26 cellular contexts compared by ENCODE assay signal in genomic region chr19:17953316-17953801, GRCh38. TPM values are rescaled to one million over a fixed set of nuclear protein-coding genes. Genes with fewer than 3 reads are reported as not detected.
A peak's percentile ranks its signal among the peaks of the same experiment; 100 is the strongest.
DNase-seq lines count a peak whose midpoint lies in the region; ATAC-seq, FAIRE-seq and TF ChIP-seq lines count a peak whose summit lies in the region.
"Had no signal": no experiment of that assay in that cellular context is flagged by ENCODE, and none has a peak within 500 bp of the region (broad histone marks: within the 10 kb centered on the region; RNA-seq: fewer than 3 reads in every experiment).

No MANE protein-coding gene starts in this region.

- no peaks in the 10 kb centered on the region for H3K36me3 ChIP-seq in ES-I3 (ENCODE audit: insufficient read depth, low read length)
- H3K36me3 ChIP-seq in WERI-Rb-1, result peaks cover 17% of the 10 kb centered on the region
- H3K36me3 ChIP-seq in iPS-18a (ENCODE audit: control insufficient read depth, low read depth, low read length), result no peaks in the 10 kb centered on the region
- H3K36me3 ChIP-seq in osteoblast (ENCODE audit: insufficient read depth, low read length), result no peaks in the 10 kb centered on the region
- no peaks in the 10 kb centered on the region for H3K36me3 ChIP-seq in vagina
- H3K36me3 ChIP-seq: brain microvascular endothelial cell, neutrophil, thoracic aorta had no signal

- H3K9ac ChIP-seq in ES-I3 (ENCODE audit: low read depth, low read length), result peak overlapping the region; percentile 55; the same call in 1 of the 2 replicates
- no peak overlapping the region for H3K9ac ChIP-seq in iPS-18a (ENCODE audit: low read length)
- H3K9ac ChIP-seq: GM23248 had no signal

- no peak for FAIRE-seq in RCC 7860 (lab: Jason Lieb, UNC)
- FAIRE-seq: colon had no signal

- H3K27ac ChIP-seq in WERI-Rb-1 (peak overlapping the region; percentile 99), iPS-18a (ENCODE audit: low read length) (no peak overlapping the region), osteoblast (ENCODE audit: low read depth, low read length) (no peak overlapping the region), vagina (no peak overlapping the region)
- H3K27ac ChIP-seq: brain microvascular endothelial cell, GM23248, HL-60, neutrophil, skin epidermis had no signal

- no peak overlapping the region for H2AFZ ChIP-seq in osteoblast (ENCODE audit: low read length)
- H2AFZ ChIP-seq: GM23248 had no signal

- H3K27me3 ChIP-seq in WERI-Rb-1 (ENCODE audit: insufficient read depth, low read depth, severe bottlenecking) (no peaks in the 10 kb centered on the region), iPS-18a (ENCODE audit: control insufficient read depth, insufficient read depth, low read length) (peaks cover 58% of the 10 kb centered on the region), osteoblast (ENCODE audit: insufficient read depth, low read length) (peaks cover 72% of the 10 kb centered on the region), vagina (peaks cover 18% of the 10 kb centered on the region)

- no peaks in the 10 kb centered on the region for H3K79me2 ChIP-seq in osteoblast (ENCODE audit: insufficient read depth, low read length)

- TF ChIP-seq CTCF in WERI-Rb-1 (IDR thresholded peaks at IDR 0.05; ENCODE audit: low read depth, low read length) (no peak), osteoblast (IDR thresholded peaks at IDR 0.05; ENCODE audit: extremely low read depth, low read depth, low read length) (no peak), vagina (IDR thresholded peaks at IDR 0.05) (no peak)

- no peak for ATAC-seq in GM18498 (IDR thresholded peaks at IDR 0.05; ENCODE audit: unreplicated experiment)
- ATAC-seq: stimulated activated memory B cell treated with anti-CD40 and anti-IgM and Interleukin-4, amounts not matched to agents 10 μg/mL and 1 μg/mL and 100 μg/mL, for 72 hours had no signal

- H3K4me2 ChIP-seq in osteoblast (ENCODE audit: insufficient read depth, low read length), result no peak overlapping the region

- no peaks in the 10 kb centered on the region for H4K20me1 ChIP-seq in osteoblast (ENCODE audit: insufficient read depth, low read length)

- peak overlapping the region; percentile 88 for H3K4me3 ChIP-seq in WERI-Rb-1 (ENCODE audit: low read depth, low read length)
- peak overlapping the region; percentile 66 for H3K4me3 ChIP-seq in iPS-18a (ENCODE audit: low read length)
- H3K4me3 ChIP-seq in osteoblast (ENCODE audit: insufficient read depth, low read length), result no peak overlapping the region
- no peak overlapping the region for H3K4me3 ChIP-seq in vagina
- H3K4me3 ChIP-seq: GM23248, skin epidermis, thoracic aorta had no signal

- H3K4me1 ChIP-seq in ES-I3 (ENCODE audit: insufficient read depth, low read length), result peaks cover 11% of the 10 kb centered on the region
- H3K4me1 ChIP-seq in iPS-18a (ENCODE audit: control insufficient read depth, low read depth, low read length), result peaks cover 28% of the 10 kb centered on the region
- H3K4me1 ChIP-seq in osteoblast (ENCODE audit: insufficient read depth, low read length), result no peaks in the 10 kb centered on the region
- H3K4me1 ChIP-seq in vagina, result peaks cover 43% of the 10 kb centered on the region

- intact Hi-C loops in vagina (cut with DNase I), result no loop called here

- H3K9me3 ChIP-seq in ES-I3 (ENCODE audit: control insufficient read depth, insufficient read depth, low read length) (no peaks in the 10 kb centered on the region), WERI-Rb-1 (ENCODE audit: severe bottlenecking) (no peaks in the 10 kb centered on the region), iPS-18a (ENCODE audit: control insufficient read depth, low read depth, low read length) (no peaks in the 10 kb centered on the region), osteoblast (ENCODE audit: low read depth, low read length) (no peaks in the 10 kb centered on the region), vagina (no peaks in the 10 kb centered on the region)
- H3K9me3 ChIP-seq: neutrophil, thoracic aorta had no signal

- no peak for DNase-seq in WERI-Rb-1
- peak; percentile 72 for DNase-seq in osteoblast (ENCODE audit: insufficient read length, low spot score, missing footprints)
- DNase-seq in kidney tubule cell (ENCODE audit: low spot score), result no peak
- DNase-seq in vagina (ENCODE audit: extremely low spot score in 2 of 2), result no peak
- no peak for DNase-seq in RCC 7860 (ENCODE audit: low spot score)
- DNase-seq: activated B cell treated with CpG ODN at 0.5 μM for 24 hours; activated CD4-positive, alpha-beta memory T cell treated with anti-CD3 and anti-CD28 coated beads for 36 hours; activated T-cell treated with anti-CD3 and anti-CD28 coated beads for 4 hours; brain microvascular endothelial cell; Calu3; GM23248; IMR-90; left colon; NCI-H2107; stimulated activated CD4-positive, alpha-beta T cell treated with anti-CD3 and anti-CD28 coated beads, Interleukin-1b, Interleukin-23, amount 100 ng/mL, for 48 hours; T-helper 2 cell had no signal

- no peak for TF ChIP-seq POLR2A in vagina (IDR thresholded peaks at IDR 0.05)

RNA-seq across cellular contexts. Expression of gene KCNN1, which starts 13.5 kb away (rescaled TPM):
- under 0.01 TPM in 1 of 2 replicates, not detected in the other for total RNA-seq in osteoblast
- total RNA-seq in vagina, result 1.5 TPM
- total RNA-seq: activated B cell treated with CpG ODN at 0.5 μM for 24 hours, Calu3, GM23248, IMR-90, RPMI7951 had no signal

RNA-seq across cellular contexts. Expression of gene CCDC124, which starts 20.5 kb away (rescaled TPM):
- total RNA-seq in osteoblast (15.9 and 21.5 TPM in 2 replicates), vagina (59.7 TPM)

RNA-seq across cellular contexts. Expression of gene ARRDC2, which starts 54.6 kb away (rescaled TPM):
- 15.9 and 22.4 TPM in 2 replicates for total RNA-seq in osteoblast
- 54.5 TPM for total RNA-seq in vagina

Comparison
In these comparisons a context has a peak if more than half of its experiments do, and no peak if none do; other contexts are left out.
1. H3K4me3 ChIP-seq: peak in WERI-Rb-1 (single experiment) and iPS-18a (single experiment); none in osteoblast (single experiment) and vagina (0 of 2).